In genomic region chr4:44738615-44739014, GRCh38 we compare ENCODE assay signal across 12 cellular contexts. TPM values are rescaled to one million over a fixed set of nuclear protein-coding genes. Genes with fewer than 3 reads are reported as not detected.
A peak's percentile ranks its signal among the peaks of the same experiment; 100 is the strongest.
DNase-seq lines count a peak whose midpoint lies in the region; ATAC-seq and TF ChIP-seq lines count a peak whose summit lies in the region.
"Had no signal": no experiment of that assay in that cellular context is flagged by ENCODE, and none has a peak within 500 bp of the region (broad histone marks: within the 10 kb centered on the region; RNA-seq: fewer than 3 reads in every experiment).

No MANE protein-coding gene starts in this region.

- in situ Hi-C loops in brain microvascular endothelial cell (cut with HindIII; ENCODE audit: low pct_ligation_motif_present, low sequenced_read_pairs) (no loop called here), HAP-1 (cut with MboI; ENCODE audit: low sequenced_read_pairs) (no loop called here)

- DNase-seq in cardiac muscle cell (ENCODE audit: low read depth in 1 of 2, low spot score in 1 of 2): peak in 1 of 2 donors; percentile 13
- DNase-seq in right cardiac atrium: no peak
- peak; percentile 10 for DNase-seq in brain microvascular endothelial cell
- no peak for DNase-seq in NCI-H2196 (lab: John Stamatoyannopoulos, UW; ENCODE audit: unreplicated experiment)
- DNase-seq in HAP-1 (ENCODE audit: low spot score in 2 of 2): no peak
- DNase-seq in GM19238 (ENCODE audit: insufficient read length, low spot score): no peak
- no peak for DNase-seq in OCI-M2 (lab: John Stamatoyannopoulos, UW; ENCODE audit: unreplicated experiment)
- DNase-seq: activated naive CD8-positive, alpha-beta T cell treated with anti-CD3 and anti-CD28 coated beads, Interleukin-2, amount 10 ng/mL, durations not matched to agents 7 days and 5 days; CD8-positive, alpha-beta memory T cell; T-cell had no signal

- H3K9me3 ChIP-seq in cardiac muscle cell (ENCODE audit: low read depth) (no peaks in the 10 kb centered on the region), right cardiac atrium (ENCODE audit: control insufficient read depth, low read length) (no peaks in the 10 kb centered on the region), HAP-1 (no peaks in the 10 kb centered on the region)
- H3K9me3 ChIP-seq: right atrium auricular region had no signal

- intact Hi-C loops in right cardiac atrium (cut with DNase I): no loop called here

- no peak overlapping the region for H3K27ac ChIP-seq in cardiac muscle cell
- H3K27ac ChIP-seq in right cardiac atrium (ENCODE audit: low read length): no peak overlapping the region
- H3K27ac ChIP-seq in brain microvascular endothelial cell: no peak overlapping the region
- H3K27ac ChIP-seq: right atrium auricular region had no signal

- H3K4me3 ChIP-seq in cardiac muscle cell (no peak overlapping the region), right cardiac atrium (ENCODE audit: low read length) (no peak overlapping the region), brain microvascular endothelial cell (ENCODE audit: low read depth, low read length) (no peak overlapping the region), HAP-1 (no peak overlapping the region)
- H3K4me3 ChIP-seq: right atrium auricular region had no signal

- H3K4me1 ChIP-seq in cardiac muscle cell (ENCODE audit: low read depth) (no peaks in the 10 kb centered on the region), right cardiac atrium (ENCODE audit: control insufficient read depth, insufficient read depth, low read length) (no peaks in the 10 kb centered on the region), HAP-1 (no peaks in the 10 kb centered on the region)
- H3K4me1 ChIP-seq: right atrium auricular region had no signal

- WGBS in right cardiac atrium: 64% methylated on average over 2 of the region's 2 CpGs

- H3K27me3 ChIP-seq in cardiac muscle cell (no peaks in the 10 kb centered on the region), right cardiac atrium (ENCODE audit: control insufficient read depth, insufficient read depth) (no peaks in the 10 kb centered on the region), brain microvascular endothelial cell (replicated peaks) (no peaks in the 10 kb centered on the region), HAP-1 (ENCODE audit: low read depth) (no peaks in the 10 kb centered on the region)
- H3K27me3 ChIP-seq: right atrium auricular region had no signal

- TF ChIP-seq CTCF in cardiac muscle cell (IDR thresholded peaks at IDR 0.05; ENCODE audit: low read depth, low read length) (peak; percentile 47), brain microvascular endothelial cell (IDR thresholded peaks at IDR 0.05; ENCODE audit: low read depth, low read length, missing control alignments) (no peak)

- H3K36me3 ChIP-seq in cardiac muscle cell (no peaks in the 10 kb centered on the region), brain microvascular endothelial cell (replicated peaks) (no peaks in the 10 kb centered on the region), HAP-1 (replicated peaks) (no peaks in the 10 kb centered on the region)
- H3K36me3 ChIP-seq: right atrium auricular region had no signal

- ATAC-seq in right cardiac atrium (no peak), HG03378 (IDR thresholded peaks at IDR 0.05; ENCODE audit: unreplicated experiment) (peak; percentile 88)

RNA-seq across cellular contexts. Expression of gene GNPDA2, which starts 12.3 kb away (rescaled TPM):
- 7.9 and 10.0 TPM in 2 replicates for total RNA-seq in cardiac muscle cell
- polyA plus RNA-seq in cardiac muscle cell: 13.1 and 17.3 TPM in 2 replicates
- total RNA-seq in right cardiac atrium: 10 to 100 TPM; 13.5 to 19.6 (median 15.6) TPM
- 11.5 TPM for polyA plus RNA-seq in right cardiac atrium
